In the genomic region with DNA sequence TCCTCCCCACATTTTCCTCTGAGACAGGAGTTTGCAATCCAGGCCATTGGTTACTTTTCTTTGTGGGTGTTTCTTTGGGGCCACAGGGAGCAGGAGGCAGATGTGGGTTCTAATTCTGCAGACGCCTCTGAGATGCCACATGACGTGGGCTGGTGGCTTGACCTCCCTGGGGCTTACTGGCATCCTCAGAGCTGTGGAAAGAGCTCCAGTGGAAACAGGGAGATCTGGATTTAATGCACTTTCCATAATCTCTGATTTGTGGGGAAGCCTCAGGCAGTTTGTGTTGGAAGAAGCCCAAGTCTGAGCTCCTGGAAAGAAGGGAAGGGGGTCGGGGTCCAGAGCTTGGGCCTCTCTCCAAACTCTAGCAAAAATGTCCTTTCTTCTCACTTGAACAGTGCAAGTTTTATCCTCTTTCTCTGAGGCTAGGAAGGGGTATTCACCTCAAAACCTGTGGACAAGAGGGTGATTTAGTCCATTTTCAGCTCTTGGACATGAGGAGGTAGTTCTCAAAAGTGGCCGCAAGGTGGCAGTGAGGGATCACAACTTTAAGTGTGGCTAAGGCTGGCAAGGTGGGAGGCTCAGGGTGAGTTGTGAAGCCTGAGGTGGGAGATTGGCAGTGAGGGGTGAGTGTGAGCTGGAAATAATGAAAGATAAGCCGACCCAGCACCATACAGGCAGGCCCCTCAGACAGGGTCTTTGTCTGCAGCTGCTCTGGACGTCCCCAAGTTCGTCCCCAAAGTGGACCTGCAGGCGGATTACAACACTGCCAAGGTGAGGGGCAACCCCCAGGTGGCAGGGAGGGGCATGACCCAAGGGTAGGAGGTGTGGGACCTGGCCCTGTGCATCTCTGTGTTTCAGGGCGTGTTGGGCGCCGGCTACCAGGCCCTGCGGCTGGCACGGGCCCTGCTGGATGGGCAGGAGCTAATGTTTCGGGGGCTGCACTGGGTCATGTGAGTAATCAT, we compare ENCODE assay signal across 8 cellular contexts. TPM values are rescaled to one million over a fixed set of nuclear protein-coding genes. Genes with fewer than 3 reads are reported as not detected.
DNase-seq lines count a peak whose midpoint lies in the region; ATAC-seq and TF ChIP-seq lines count a peak whose summit lies in the region.

No MANE protein-coding gene starts in this region.

- TF ChIP-seq POLR2A in esophagus squamous epithelium (IDR thresholded peaks at IDR 0.05), result no peak

- H3K4me1 ChIP-seq in Panc1 (ENCODE audit: control insufficient read depth, insufficient read depth, low read length), result no peaks in the 10 kb centered on the region
- peaks cover 0 to 62% (median 23%) of the 10 kb centered on the region in 3 donors for H3K4me1 ChIP-seq in esophagus squamous epithelium
- peaks cover 0 to 6% (median 2%) of the 10 kb centered on the region in 4 donors for H3K4me1 ChIP-seq in tibial artery

- H3K4me3 ChIP-seq in Panc1 (ENCODE audit: low read depth in 2 of 2, low read length in 2 of 2) (no peak overlapping the region), esophagus squamous epithelium (no peak overlapping the region), tibial artery (no peak overlapping the region)

- H3K4me3 Mint-ChIP-seq in nephron progenitor cell, result no peak overlapping the region

- no peaks in the 10 kb centered on the region for H3K9me3 Mint-ChIP-seq in nephron progenitor cell

- in situ Hi-C loops in KBM-7 (cut with MboI; ENCODE audit: low pct_unique_long_range_greater_than_20kb, low sequenced_read_pairs), result no loop called here
- in situ Hi-C loops in Panc1 (cut with HindIII; ENCODE audit: low pct_unique_long_range_greater_than_20kb, low sequenced_read_pairs), result no loop called here

- 53 to 64% methylated on average over 3 to 10 of the region's 14 CpGs for whole genome bisulfite sequencing in esophagus squamous epithelium, 2 donors

- H3K27ac Mint-ChIP-seq in nephron progenitor cell, result no peak overlapping the region

- CTCF ChIA-PET in Panc1 (lab: Charles Lee), result interaction anchor here (0.5 to 1.7 kb wide), 9 partner anchors 9 to 596 kb away, joined by 3 to 9 read pairs (median 4); partner anchors contain the start of gene IKBKE

- peaks cover 6% of the 10 kb centered on the region for H3K4me1 Mint-ChIP-seq in nephron progenitor cell

- H3K36me3 Mint-ChIP-seq in nephron progenitor cell (ENCODE audit: low read depth), result peaks cover 29% of the 10 kb centered on the region

- ATAC-seq in Panc1 (peak; percentile 79), GM21390 (IDR thresholded peaks at IDR 0.05; ENCODE audit: unreplicated experiment) (no peak)

- no TSS peak for BruUV-seq in Panc1 (replicated peaks; lab: Mats Ljungman, UMichigan)

- H3K27me3 Mint-ChIP-seq in nephron progenitor cell (ENCODE audit: low read depth, poor library complexity), result peaks cover 8% of the 10 kb centered on the region

- H3K27me3 ChIP-seq in Panc1 (ENCODE audit: control insufficient read depth, insufficient read depth, low read length), result no peaks in the 10 kb centered on the region
- no peaks in the 10 kb centered on the region for H3K27me3 ChIP-seq in esophagus squamous epithelium
- H3K27me3 ChIP-seq in tibial artery, result no peaks in the 10 kb centered on the region

- TF ChIP-seq CTCF in Panc1 (IDR thresholded peaks at IDR 0.05) (peak; percentile 90), esophagus squamous epithelium (IDR thresholded peaks at IDR 0.05) (peak; percentile 50 to 85 (median 79)), nephron progenitor cell (IDR thresholded peaks at IDR 0.05) (peak; percentile 77), tibial artery (IDR thresholded peaks at IDR 0.05) (peak; percentile 74 to 80)

- no peaks in the 10 kb centered on the region for H3K36me3 ChIP-seq in Panc1 (ENCODE audit: control insufficient read depth, insufficient read depth, low read length)
- peaks cover 17 to 81% (median 18%) of the 10 kb centered on the region in 3 donors for H3K36me3 ChIP-seq in esophagus squamous epithelium
- H3K36me3 ChIP-seq in tibial artery, result peaks cover 0 to 49% (median 11%) of the 10 kb centered on the region in 3 donors

- H3K27ac ChIP-seq in Panc1 (ENCODE audit: low read length) (no peak overlapping the region), esophagus squamous epithelium (no peak overlapping the region), tibial artery (no peak overlapping the region)

- no peaks in the 10 kb centered on the region for H3K9me3 ChIP-seq in Panc1 (ENCODE audit: control insufficient read depth, insufficient read depth, low read depth, low read length)
- H3K9me3 ChIP-seq in esophagus squamous epithelium, result no peaks in the 10 kb centered on the region
- H3K9me3 ChIP-seq in tibial artery, result no peaks in the 10 kb centered on the region

- POLR2A ChIA-PET in Panc1 (lab: Charles Lee), result no interaction called here

- DNase-seq in DMS153 treated with DMSO at 0.1 percent for 48 hours (lab: John Stamatoyannopoulos, UW; ENCODE audit: unreplicated experiment) (peak; percentile 67), KBM-7 (peak; percentile 69), Panc1 (ENCODE audit: low read depth, low spot score) (peak; percentile 54), esophagus squamous epithelium (lab: John Stamatoyannopoulos, UW) (no peak), nephron progenitor cell (peak; percentile 80), tibial artery (peak; percentile 77 to 82)
- peak; percentile 70 for DNase-seq in activated T-cell treated with anti-CD3 and anti-CD28 coated beads, Interleukin-2, amount 50 U/mL, for 1 hour

- intact Hi-C loops in Panc1 (cut with micrococcal nuclease; ENCODE audit: unreplicated experiment), result loop anchor here (5.0 kb wide), 1 partner anchor 433 kb away; no protein-coding TSS in a partner anchor
- intact Hi-C loops in esophagus squamous epithelium (cut with DNase I), result loop anchor here (10.0 kb wide), 1 partner anchor 185 kb away; no protein-coding TSS in a partner anchor
- intact Hi-C loops in tibial artery (cut with DNase I; ENCODE audit: low total_unique reads), result no loop called here

RNA-seq across cellular contexts. Expression of gene IKBKE, which starts 9.2 kb away (rescaled TPM):
- total RNA-seq in Panc1 (2021; ENCODE audit: unreplicated experiment), result 6.4 TPM
- polyA plus RNA-seq in Panc1 (2012; ENCODE audit: insufficient read length), result 4.5 TPM
- total RNA-seq in esophagus squamous epithelium, result 10 to 100 TPM; 12.6 to 23.7 (median 18.1) TPM

RNA-seq across cellular contexts. Expression of gene RASSF5, which starts 27.9 kb away (rescaled TPM):
- total RNA-seq in Panc1 (2021; ENCODE audit: unreplicated experiment) (1.6 TPM), esophagus squamous epithelium (10 to 100 TPM; 29.2 to 85.3 (median 35.1) TPM)
- polyA plus RNA-seq in Panc1 (2012; ENCODE audit: insufficient read length), result 0.79 TPM

Comparison
In these comparisons a context has a peak if more than half of its experiments do, and no peak if none do; other contexts are left out.
1. RNA of gene RASSF5, which starts 27.9 kb away (total RNA-seq): 29.2 to 85.3 TPM in esophagus squamous epithelium; 1.6 TPM in Panc1 (single experiment); every median in the first group is over 10 times any median in the second.
2. Peak in every context shown above with its lines, with median percentiles within 50 percentile points of each other: CTCF ChIP-seq.